14 cellular contexts compared by ENCODE assay signal in the genomic region with DNA sequence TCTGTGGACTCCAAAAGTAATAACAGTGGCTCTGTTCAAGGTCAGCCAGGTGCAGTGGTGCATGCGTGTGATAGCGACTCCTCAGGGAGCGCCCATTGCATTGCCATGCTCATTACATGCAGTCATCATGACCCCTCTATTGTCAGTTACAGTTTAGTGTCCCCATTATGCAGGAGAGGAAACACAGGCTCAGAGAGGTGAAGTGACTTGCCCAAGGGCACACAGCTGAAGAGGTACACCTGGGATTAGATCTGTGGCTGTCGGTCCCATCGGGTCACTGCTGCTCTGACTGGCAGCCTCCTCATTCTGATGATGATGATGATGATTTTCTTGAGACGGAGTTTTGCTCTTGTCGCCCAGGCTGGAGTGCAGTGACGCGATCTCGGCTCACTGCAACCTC.
"Had no signal": no experiment of that assay in that cellular context is flagged by ENCODE, and none has a peak within 500 bp of the region (broad histone marks: within the 10 kb centered on the region; RNA-seq: fewer than 3 reads in every experiment).

No MANE protein-coding gene starts in this region.

- H3K9ac ChIP-seq: parathyroid adenoma had no signal

- H3K4me3 Mint-ChIP-seq: activated naive CD8-positive, alpha-beta T cell treated with anti-CD3 and anti-CD28 coated beads, Interleukin-2, amount 10 ng/mL, durations not matched to agents 7 days and 5 days; memory B cell; type B pancreatic cell had no signal

- DNase-seq: activated CD4-positive, alpha-beta T cell treated with anti-CD3 and anti-CD28 coated beads, Interleukin-2, amount 50 U/mL, for 4 hours; activated effector memory CD4-positive, alpha-beta T cell treated with Interleukin-2 at 50 U/mL for 16 hours; activated naive CD8-positive, alpha-beta T cell treated with anti-CD3 and anti-CD28 coated beads, Interleukin-2, amount 10 ng/mL, durations not matched to agents 7 days and 5 days; activated T-cell treated with anti-CD3 and anti-CD28 coated beads, Interleukin-2, amount 50 U/mL, for 1 hour; body of pancreas; stimulated activated CD4-positive, alpha-beta T cell treated with anti-CD3 and anti-CD28 coated beads, Interleukin-4, amount 100 ng/mL, for 1 hour; stomach; T1000 had no signal

- H3K27me3 ChIP-seq: body of pancreas, neutrophil, stomach had no signal

- H3K4me2 ChIP-seq: smooth muscle cell had no signal

- H3K9me3 ChIP-seq: body of pancreas, neutrophil, stomach had no signal

- H3K27me3 Mint-ChIP-seq: activated naive CD8-positive, alpha-beta T cell treated with anti-CD3 and anti-CD28 coated beads, Interleukin-2, amount 10 ng/mL, durations not matched to agents 7 days and 5 days had no signal

- H3K27ac Mint-ChIP-seq: activated naive CD8-positive, alpha-beta T cell treated with anti-CD3 and anti-CD28 coated beads, Interleukin-2, amount 10 ng/mL, durations not matched to agents 7 days and 5 days; memory B cell; type B pancreatic cell had no signal

- H3K4me1 Mint-ChIP-seq: memory B cell had no signal

- ATAC-seq: sciatic nerve had no signal

- H2AFZ ChIP-seq: parathyroid adenoma had no signal

- H3K4me1 ChIP-seq: body of pancreas, parathyroid adenoma, stomach had no signal

- H3K36me3 ChIP-seq: neutrophil had no signal

- H3K79me2 ChIP-seq: parathyroid adenoma had no signal

- H3K4me3 ChIP-seq: body of pancreas, smooth muscle cell, stomach had no signal

- H3K9me3 Mint-ChIP-seq: activated naive CD8-positive, alpha-beta T cell treated with anti-CD3 and anti-CD28 coated beads, Interleukin-2, amount 10 ng/mL, durations not matched to agents 7 days and 5 days; type B pancreatic cell had no signal

- H3K27ac ChIP-seq: body of pancreas, neutrophil, parathyroid adenoma, stomach had no signal
